13 cellular contexts compared by ENCODE assay signal in the genomic region with DNA sequence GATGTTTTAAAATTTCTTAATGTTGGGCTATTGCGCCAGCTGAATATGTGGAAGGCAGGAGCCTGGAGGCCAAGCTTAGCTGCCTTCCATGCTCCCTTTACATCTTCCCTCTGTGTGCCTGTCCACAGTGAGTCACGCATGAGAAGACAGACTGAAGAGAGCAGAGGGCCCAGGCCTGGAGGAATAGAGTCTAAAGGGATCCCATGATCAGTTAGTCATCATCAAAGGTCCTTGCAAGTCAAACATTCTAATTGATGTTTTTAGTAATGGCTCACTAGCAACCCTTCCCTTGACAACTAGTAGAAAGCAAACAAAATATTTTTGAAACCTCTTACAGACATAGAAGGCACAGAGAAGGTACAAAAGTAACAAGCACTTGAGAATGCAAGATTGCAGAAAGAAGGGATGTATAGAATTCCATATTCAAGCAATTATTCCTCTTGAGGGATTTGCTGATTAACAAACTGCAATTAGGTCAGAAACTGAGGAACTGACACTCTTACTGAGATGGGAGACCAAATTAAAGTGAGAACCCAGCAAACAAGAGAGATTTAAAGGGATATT. TPM values are rescaled to one million over a fixed set of nuclear protein-coding genes. Genes with fewer than 3 reads are reported as not detected.
DNase-seq lines count a peak whose midpoint lies in the region; ATAC-seq and TF ChIP-seq lines count a peak whose summit lies in the region.
"Had no signal": no experiment of that assay in that cellular context is flagged by ENCODE, and none has a peak within 500 bp of the region (broad histone marks: within the 10 kb centered on the region; RNA-seq: fewer than 3 reads in every experiment).

No MANE protein-coding gene starts in this region.

- dilution Hi-C loops in mammary epithelial cell (cut with HindIII; ENCODE audit: low sequenced_read_pairs), result no loop called here

- no peak overlapping the region for H3K9ac ChIP-seq in mammary epithelial cell (ENCODE audit: insufficient read depth, low read length)

- no peak overlapping the region for H2AFZ ChIP-seq in mammary epithelial cell (ENCODE audit: low read depth, low read length)

- no peaks in the 10 kb centered on the region for H3K36me3 ChIP-seq in mammary epithelial cell (ENCODE audit: insufficient read depth, low read length)
- H3K36me3 ChIP-seq: pancreas, tibial artery had no signal

- H4K20me1 ChIP-seq in mammary epithelial cell (ENCODE audit: insufficient read depth, low read length), result no peaks in the 10 kb centered on the region

- peaks cover 0 to 11% (median 7%) of the 10 kb centered on the region in 3 donors for H3K36me3 Mint-ChIP-seq in naive thymus-derived CD8-positive, alpha-beta T cell

- no peaks in the 10 kb centered on the region for H3K27me3 ChIP-seq in mammary epithelial cell (ENCODE audit: insufficient read depth, low read length)
- H3K27me3 ChIP-seq: pancreas, tibial artery had no signal

- TF ChIP-seq CTCF in mammary epithelial cell (conservative IDR thresholded peaks at IDR 0.05 in 1 of 2, IDR thresholded peaks at IDR 0.05 in 1 of 2; ENCODE audit: extremely low read depth in 1 of 2, insufficient read depth in 1 of 2, low read depth in 1 of 2, low read length in 2 of 2) (no peak), omental fat pad (IDR thresholded peaks at IDR 0.05) (no peak)

- H3K27ac Mint-ChIP-seq in naive thymus-derived CD8-positive, alpha-beta T cell, result peak overlapping the region in 3 of 10 donors; percentile 44 to 77 (median 66)

- BruUV-seq in mammary epithelial cell (replicated peaks; lab: Mats Ljungman, UMichigan), result no TSS peak

- no peaks in the 10 kb centered on the region for H3K79me2 ChIP-seq in mammary epithelial cell (ENCODE audit: insufficient read depth, low read length)

- H3K9me3 Mint-ChIP-seq in naive thymus-derived CD8-positive, alpha-beta T cell, result peaks cover 0 to 5% (median 0%) of the 10 kb centered on the region in 9 donors

- no peak overlapping the region for H3K4me3 ChIP-seq in mammary epithelial cell (replicated peaks in 1 of 3; ENCODE audit: insufficient read depth in 1 of 3, low read depth in 2 of 3, low read length in 3 of 3)
- H3K4me3 ChIP-seq: pancreas, tibial artery had no signal

- intact Hi-C loops in mammary epithelial cell (cut with micrococcal nuclease), result no loop called here

- H3K4me1 ChIP-seq in mammary epithelial cell (ENCODE audit: insufficient read depth, low read length), result no peaks in the 10 kb centered on the region
- H3K4me1 ChIP-seq: pancreas, tibial artery had no signal

- DNase-seq in Caki2 (ENCODE audit: low read depth), result peak; percentile 98
- peak; percentile 32 for DNase-seq in HS-5 (ENCODE audit: low read depth)
- DNase-seq in mammary epithelial cell, result peak; percentile 22
- DNase-seq in naive thymus-derived CD8-positive, alpha-beta T cell, result peak in 1 of 10 donors; percentile 6
- no peak for DNase-seq in omental fat pad (ENCODE audit: low spot score)
- no peak for DNase-seq in NCI-H2029 (lab: John Stamatoyannopoulos, UW)
- no peak for DNase-seq in cortex of kidney (lab: John Stamatoyannopoulos, UW)
- DNase-seq: erythroblast, left colon, NCI-H1105, pancreas, tibial artery had no signal

- peaks cover 0 to 2% (median 0%) of the 10 kb centered on the region in 5 donors for H3K27me3 Mint-ChIP-seq in naive thymus-derived CD8-positive, alpha-beta T cell

- H3K9me3 ChIP-seq in mammary epithelial cell (replicated peaks; ENCODE audit: insufficient read depth, low read length), result peaks cover 3% of the 10 kb centered on the region
- H3K9me3 ChIP-seq: pancreas, tibial artery had no signal

- no peak overlapping the region for H3K4me3 Mint-ChIP-seq in naive thymus-derived CD8-positive, alpha-beta T cell

- H3K27ac ChIP-seq in mammary epithelial cell (ENCODE audit: insufficient read depth, low read depth, low read length), result no peak overlapping the region
- H3K27ac ChIP-seq: pancreas, tibial artery had no signal

- no peak overlapping the region for H3K4me2 ChIP-seq in mammary epithelial cell (ENCODE audit: insufficient read depth, low read depth, low read length)

- POLR2A ChIA-PET in naive thymus-derived CD8-positive, alpha-beta T cell (lab: Charles Lee), result no interaction called here

- ATAC-seq in naive thymus-derived CD8-positive, alpha-beta T cell, result peak; percentile 61 to 67
- ATAC-seq in omental fat pad (ENCODE audit: low FRiP score), result no peak
- no peak for ATAC-seq in GM19023 (IDR thresholded peaks at IDR 0.05; ENCODE audit: unreplicated experiment)
- ATAC-seq: left colon had no signal

- peaks cover 2 to 12% (median 9%) of the 10 kb centered on the region in 4 donors for H3K4me1 Mint-ChIP-seq in naive thymus-derived CD8-positive, alpha-beta T cell

- CTCF ChIA-PET in mammary epithelial cell (lab: Charles Lee; ENCODE audit: low non-redundant PET), result no interaction called here

- in situ Hi-C loops in Caki2 (cut with HindIII; ENCODE audit: low pct_unique_long_range_greater_than_20kb, low sequenced_read_pairs), result no loop called here
- in situ Hi-C loops in mammary epithelial cell (cut with MboI; ENCODE audit: low sequenced_read_pairs in 2 of 2), result no loop called here

- 45% methylated on average over 2 of the region's 2 CpGs for WGBS in mammary epithelial cell (ENCODE audit: low coverage, missing lambda C conversion rate)

RNA-seq across cellular contexts. Expression of gene APBB1IP, which starts 30.7 kb away (rescaled TPM):
- 5.8 and 7.4 TPM in 2 replicates for total RNA-seq in Caki2 (2014; rRNA removed; shearing (Covaris generic); ENCODE audit: low replicate concordance)
- total RNA-seq in mammary epithelial cell, result not detected
- not detected for polyA plus RNA-seq in mammary epithelial cell
- not detected for polyA minus RNA-seq in mammary epithelial cell
- total RNA-seq in naive thymus-derived CD8-positive, alpha-beta T cell, result 100 to 1,000 TPM in 1 of 2 experiments, 10 to 100 TPM in 1; 91.6 to 102 TPM
- polyA plus RNA-seq in naive thymus-derived CD8-positive, alpha-beta T cell, result 10 to 100 TPM; 50.0 to 68.5 (median 65.1) TPM
- 10 to 100 TPM in 3 of 4 donors, 1 to 10 TPM in 1; 8.5 to 23.5 (median 20.5) TPM for total RNA-seq in omental fat pad

Comparison
In these comparisons a context has a peak if more than half of its experiments do, and no peak if none do; other contexts are left out.
1. DNase-seq: peak in Caki2 (single experiment), HS-5 (single experiment) and mammary epithelial cell (single experiment); none in omental fat pad (single experiment), NCI-H2029 (single experiment) and cortex of kidney (single experiment).
2. ATAC-seq: peak in naive thymus-derived CD8-positive, alpha-beta T cell (2 of 2); none in omental fat pad (single experiment) and GM19023 (single experiment).